Comparison of ENCODE assay signal across 8 cellular contexts in genomic region chr9:107639426-107639825, GRCh38.
DNase-seq lines count a peak whose midpoint lies in the region; ATAC-seq and TF ChIP-seq lines count a peak whose summit lies in the region.

No MANE protein-coding gene starts in this region.

- peak overlapping the region; percentile 33 for H3K4me3 Mint-ChIP-seq in activated T-helper 1 cell treated with anti-CD3 and anti-CD28 coated beads, Interleukin-12 subunit alpha, Interleukin-12 subunit beta, Interleukin-2, Interleukin-4 antibody, amounts not matched to agents 30 ng/mL and 10 ng/mL and 1 ng/mL, durations not matched to agents 14 hours and 24 hours and 36 hours
- peak overlapping the region; percentile 18 for H3K4me3 Mint-ChIP-seq in osteocyte (ENCODE audit: unreplicated experiment)
- no peak overlapping the region for H3K4me3 Mint-ChIP-seq in activated CD8-positive, alpha-beta T cell treated with anti-CD3 and anti-CD28 coated beads, Interleukin-2, amount 10 ng/mL, durations not matched to agents 7 days and 5 days

- DNase-seq in DMS114 treated with DMSO at 0.1 percent for 48 hours (lab: John Stamatoyannopoulos, UW; ENCODE audit: unreplicated experiment): peak; percentile 24
- peak; percentile 58 to 91 (median 72) for DNase-seq in NCI-H1417 (lab: John Stamatoyannopoulos, UW)
- DNase-seq in activated T-helper 1 cell treated with anti-CD3 and anti-CD28 coated beads, Interleukin-12 subunit alpha, Interleukin-12 subunit beta, Interleukin-2, Interleukin-4 antibody, amounts not matched to agents 30 ng/mL and 10 ng/mL and 1 ng/mL, durations not matched to agents 14 hours and 24 hours and 36 hours (ENCODE audit: low spot score): no peak
- DNase-seq in osteocyte (ENCODE audit: extremely low spot score, unreplicated experiment): no peak
- DNase-seq in activated CD8-positive, alpha-beta T cell treated with anti-CD3 and anti-CD28 coated beads, Interleukin-2, amount 10 ng/mL, durations not matched to agents 7 days and 5 days: no peak
- no peak for DNase-seq in central memory CD4-positive, alpha-beta T cell
- DNase-seq in activated CD4-positive, alpha-beta T cell treated with anti-CD3 and anti-CD28 coated beads, Interleukin-2, amount 50 U/mL, for 48 hours: no peak

- H3K4me1 Mint-ChIP-seq in activated T-helper 1 cell treated with anti-CD3 and anti-CD28 coated beads, Interleukin-12 subunit alpha, Interleukin-12 subunit beta, Interleukin-2, Interleukin-4 antibody, amounts not matched to agents 30 ng/mL and 10 ng/mL and 1 ng/mL, durations not matched to agents 14 hours and 24 hours and 36 hours (ENCODE audit: low read depth): peaks cover 9% of the 10 kb centered on the region
- peaks cover 41% of the 10 kb centered on the region for H3K4me1 Mint-ChIP-seq in osteocyte (ENCODE audit: unreplicated experiment)
- H3K4me1 Mint-ChIP-seq in activated CD8-positive, alpha-beta T cell treated with anti-CD3 and anti-CD28 coated beads, Interleukin-2, amount 10 ng/mL, durations not matched to agents 7 days and 5 days (ENCODE audit: low read depth): peaks cover 4% of the 10 kb centered on the region

- intact Hi-C loops in activated T-helper 1 cell treated with anti-CD3 and anti-CD28 coated beads, Interleukin-12 subunit alpha, Interleukin-12 subunit beta, Interleukin-2, Interleukin-4 antibody, amounts not matched to agents 30 ng/mL and 10 ng/mL and 1 ng/mL, durations not matched to agents 14 hours and 24 hours and 36 hours (cut with micrococcal nuclease): no loop called here

- POLR2A ChIA-PET in activated CD8-positive, alpha-beta T cell treated with anti-CD3 and anti-CD28 coated beads, Interleukin-2, amount 10 ng/mL, durations not matched to agents 7 days and 5 days (lab: Charles Lee): no interaction called here

- no peaks in the 10 kb centered on the region for H3K9me3 Mint-ChIP-seq in activated T-helper 1 cell treated with anti-CD3 and anti-CD28 coated beads, Interleukin-12 subunit alpha, Interleukin-12 subunit beta, Interleukin-2, Interleukin-4 antibody, amounts not matched to agents 30 ng/mL and 10 ng/mL and 1 ng/mL, durations not matched to agents 14 hours and 24 hours and 36 hours
- no peaks in the 10 kb centered on the region for H3K9me3 Mint-ChIP-seq in osteocyte (ENCODE audit: unreplicated experiment)
- H3K9me3 Mint-ChIP-seq in activated CD8-positive, alpha-beta T cell treated with anti-CD3 and anti-CD28 coated beads, Interleukin-2, amount 10 ng/mL, durations not matched to agents 7 days and 5 days (ENCODE audit: insufficient read depth): no peaks in the 10 kb centered on the region

- H3K36me3 Mint-ChIP-seq in activated T-helper 1 cell treated with anti-CD3 and anti-CD28 coated beads, Interleukin-12 subunit alpha, Interleukin-12 subunit beta, Interleukin-2, Interleukin-4 antibody, amounts not matched to agents 30 ng/mL and 10 ng/mL and 1 ng/mL, durations not matched to agents 14 hours and 24 hours and 36 hours (ENCODE audit: low read depth): peaks cover 1% of the 10 kb centered on the region
- H3K36me3 Mint-ChIP-seq in osteocyte (ENCODE audit: unreplicated experiment): no peaks in the 10 kb centered on the region
- H3K36me3 Mint-ChIP-seq in activated CD8-positive, alpha-beta T cell treated with anti-CD3 and anti-CD28 coated beads, Interleukin-2, amount 10 ng/mL, durations not matched to agents 7 days and 5 days (ENCODE audit: low read depth): no peaks in the 10 kb centered on the region

- peaks cover 23% of the 10 kb centered on the region for H3K27me3 Mint-ChIP-seq in activated T-helper 1 cell treated with anti-CD3 and anti-CD28 coated beads, Interleukin-12 subunit alpha, Interleukin-12 subunit beta, Interleukin-2, Interleukin-4 antibody, amounts not matched to agents 30 ng/mL and 10 ng/mL and 1 ng/mL, durations not matched to agents 14 hours and 24 hours and 36 hours (ENCODE audit: insufficient read depth)
- H3K27me3 Mint-ChIP-seq in osteocyte (ENCODE audit: unreplicated experiment): no peaks in the 10 kb centered on the region
- H3K27me3 Mint-ChIP-seq in activated CD8-positive, alpha-beta T cell treated with anti-CD3 and anti-CD28 coated beads, Interleukin-2, amount 10 ng/mL, durations not matched to agents 7 days and 5 days (ENCODE audit: low read depth): peaks cover 36% of the 10 kb centered on the region

- no peak for ATAC-seq in activated CD8-positive, alpha-beta T cell treated with anti-CD3 and anti-CD28 coated beads, Interleukin-2, amount 10 ng/mL, durations not matched to agents 7 days and 5 days
- ATAC-seq in HG03457 (IDR thresholded peaks at IDR 0.05; ENCODE audit: unreplicated experiment): no peak

- CTCF ChIA-PET in activated CD8-positive, alpha-beta T cell treated with anti-CD3 and anti-CD28 coated beads, Interleukin-2, amount 10 ng/mL, durations not matched to agents 7 days and 5 days (lab: Charles Lee): no interaction called here

- TF ChIP-seq CTCF in osteocyte (IDR thresholded peaks at IDR 0.05): no peak

- H3K27ac Mint-ChIP-seq in activated T-helper 1 cell treated with anti-CD3 and anti-CD28 coated beads, Interleukin-12 subunit alpha, Interleukin-12 subunit beta, Interleukin-2, Interleukin-4 antibody, amounts not matched to agents 30 ng/mL and 10 ng/mL and 1 ng/mL, durations not matched to agents 14 hours and 24 hours and 36 hours: no peak overlapping the region
- H3K27ac Mint-ChIP-seq in osteocyte (ENCODE audit: unreplicated experiment): peak overlapping the region; percentile 100
- H3K27ac Mint-ChIP-seq in activated CD8-positive, alpha-beta T cell treated with anti-CD3 and anti-CD28 coated beads, Interleukin-2, amount 10 ng/mL, durations not matched to agents 7 days and 5 days: no peak overlapping the region

Comparison
In these comparisons a context has a peak if more than half of its experiments do, and no peak if none do; other contexts are left out.
1. DNase-seq: peak in DMS114 treated with DMSO at 0.1 percent for 48 hours (single experiment) and NCI-H1417 (3 of 3); none in activated T-helper 1 cell treated with anti-CD3 and anti-CD28 coated beads, Interleukin-12 subunit alpha, Interleukin-12 subunit beta, Interleukin-2, Interleukin-4 antibody, amounts not matched to agents 30 ng/mL and 10 ng/mL and 1 ng/mL, durations not matched to agents 14 hours and 24 hours and 36 hours (single experiment), osteocyte (single experiment), activated CD8-positive, alpha-beta T cell treated with anti-CD3 and anti-CD28 coated beads, Interleukin-2, amount 10 ng/mL, durations not matched to agents 7 days and 5 days (single experiment), central memory CD4-positive, alpha-beta T cell (single experiment) and activated CD4-positive, alpha-beta T cell treated with anti-CD3 and anti-CD28 coated beads, Interleukin-2, amount 50 U/mL, for 48 hours (0 of 2).